ENCODE assay signal across 8 cellular contexts in genomic region chr15:20288800-20289537, GRCh38.
DNase-seq lines count a peak whose midpoint lies in the region; ATAC-seq and TF ChIP-seq lines count a peak whose summit lies in the region.
"Not testable (repeated sequence)": the region's sequence is repeated elsewhere in the genome, so short reads cannot be mapped to it uniquely, and the experiment has no call there.

No MANE protein-coding gene starts in this region.

- WGBS in H9 (ENCODE audit: extremely low coverage, insufficient read length, low lambda C conversion rate), result no CpG with 5 or more reads among the region's 8 CpGs
- WGBS in esophagus muscularis mucosa, result 74% methylated on average over 8 of the region's 8 CpGs
- WGBS in spleen, 5 donors, result 73 to 85% (median 81%) methylated on average over 7 to 8 of the region's 8 CpGs

- not testable (repeated sequence) for H4K91ac ChIP-seq in H9 (ENCODE audit: insufficient read length, low read depth, low read length)

- not testable (repeated sequence) for H3K4me3 Mint-ChIP-seq in H9, neural crest cell

- not testable (repeated sequence) for H3K18ac ChIP-seq in H9 (ENCODE audit: insufficient read length, low read depth, low read length)

- H3K4me1 ChIP-seq in H9 (ENCODE audit: insufficient read depth, low read length); esophagus muscularis mucosa; spleen; upper lobe of right lung: not testable (repeated sequence)

- not testable (repeated sequence) for ATAC-seq in left lobe of liver, upper lobe of right lung

- H3K14ac ChIP-seq in H9 (ENCODE audit: insufficient read depth, low read length), result not testable (repeated sequence)

- TF ChIP-seq POLR2A in esophagus muscularis mucosa (IDR thresholded peaks at IDR 0.05; ENCODE audit: low read depth); spleen (IDR thresholded peaks at IDR 0.05): not testable (repeated sequence)

- H3K4me3 ChIP-seq in esophagus muscularis mucosa, spleen, upper lobe of right lung: not testable (repeated sequence)

- H2BK20ac ChIP-seq in H9 (ENCODE audit: low read depth, low read length, poor library complexity, severe bottlenecking), result not testable (repeated sequence)

- H3K56ac ChIP-seq in H9 (ENCODE audit: insufficient read length, low read depth, low read length), result not testable (repeated sequence)

- not testable (repeated sequence) for H3K4me1 Mint-ChIP-seq in H9, neural crest cell

- H2AK5ac ChIP-seq in H9 (ENCODE audit: insufficient read length, low read length), result not testable (repeated sequence)

- H3K79me1 ChIP-seq in H9 (ENCODE audit: insufficient read depth, low read depth, low read length, poor library complexity, severe bottlenecking), result not testable (repeated sequence)

- H4K8ac ChIP-seq in H9 (replicated peaks; ENCODE audit: insufficient read length, low read depth, low read length), result not testable (repeated sequence)

- not testable (repeated sequence) for H4K5ac ChIP-seq in H9 (ENCODE audit: insufficient read length, low read depth, low read length)

- not testable (repeated sequence) for H3K9ac ChIP-seq in H9 (ENCODE audit: extremely low read depth, insufficient read length, low read length)

- H4K20me1 ChIP-seq in H9 (ENCODE audit: control insufficient read depth, insufficient read depth, insufficient read length), result not testable (repeated sequence)

- H3K36me3 ChIP-seq in esophagus muscularis mucosa, spleen, upper lobe of right lung: not testable (repeated sequence)

- not testable (repeated sequence) for H3K23me2 ChIP-seq in H9 (ENCODE audit: insufficient read length, low read depth, low read length, poor library complexity, severe bottlenecking)

- not testable (repeated sequence) for H2BK12ac ChIP-seq in H9 (ENCODE audit: insufficient read length, low read depth, low read length)

- not testable (repeated sequence) for H2BK5ac ChIP-seq in H9 (ENCODE audit: insufficient read length, low read length)

- DNase-seq in H9 (peak; percentile 14), esophagus muscularis mucosa (ENCODE audit: extremely low spot score) (peak; percentile 47), left lobe of liver (ENCODE audit: low spot score) (peak; percentile 39), neural crest cell (ENCODE audit: low read depth, low spot score) (peak; percentile 0), spleen (peak; percentile 72), upper lobe of right lung (peak; percentile 64)
- DNase-seq in activated CD8-positive, alpha-beta memory T cell treated with anti-CD3 and anti-CD28 coated beads for 24 hours, result peak; percentile 43
- DNase-seq in activated naive CD4-positive, alpha-beta T cell treated with Interleukin-2 at 50 U/mL for 16 hours, result peak; percentile 0

- H3T11ph ChIP-seq in H9 (ENCODE audit: low read length), result not testable (repeated sequence)

- H3K27ac Mint-ChIP-seq in H9; neural crest cell (ENCODE audit: unreplicated experiment): not testable (repeated sequence)

- not testable (repeated sequence) for H3K79me2 ChIP-seq in H9 (ENCODE audit: insufficient read depth, low read length)

- H3K36me3 Mint-ChIP-seq in H9 (ENCODE audit: insufficient read depth in 1 of 3, low read depth in 3 of 3); neural crest cell (ENCODE audit: low read depth): not testable (repeated sequence)

- not testable (repeated sequence) for H2BK15ac ChIP-seq in H9 (ENCODE audit: low read depth, low read length)

- not testable (repeated sequence) for H3K27me3 ChIP-seq in H9 (ENCODE audit: insufficient read depth, low read length); esophagus muscularis mucosa; spleen (replicated peaks in 1 of 7); upper lobe of right lung

- not testable (repeated sequence) for H2AFZ ChIP-seq in H9 (ENCODE audit: low read length)

- not testable (repeated sequence) for TF ChIP-seq EP300 in esophagus muscularis mucosa (IDR thresholded peaks at IDR 0.05)

- H3K23ac ChIP-seq in H9 (ENCODE audit: insufficient read length, low read depth, low read length), result not testable (repeated sequence)

- not testable (repeated sequence) for TF ChIP-seq CTCF in H9 (conservative IDR thresholded peaks at IDR 0.05); esophagus muscularis mucosa (IDR thresholded peaks at IDR 0.05); neural crest cell (conservative IDR thresholded peaks at IDR 0.05); spleen (IDR thresholded peaks at IDR 0.05 in 8 of 11, conservative IDR thresholded peaks at IDR 0.05 in 3 of 11); upper lobe of right lung (IDR thresholded peaks at IDR 0.05)

- not testable (repeated sequence) for H3K9me3 Mint-ChIP-seq in H9, neural crest cell

- not testable (repeated sequence) for H3K27me3 Mint-ChIP-seq in H9 (ENCODE audit: low read depth); neural crest cell (ENCODE audit: low read depth)

- not testable (repeated sequence) for H2BK120ac ChIP-seq in H9 (ENCODE audit: low read depth, low read length, poor library complexity, severe bottlenecking)

- not testable (repeated sequence) for H3K4me2 ChIP-seq in H9 (ENCODE audit: insufficient read depth, insufficient read length, low read length)

- H3K27ac ChIP-seq in H9 (ENCODE audit: insufficient read length, low read depth, low read length); esophagus muscularis mucosa (replicated peaks in 1 of 4); spleen; upper lobe of right lung: not testable (repeated sequence)

- not testable (repeated sequence) for H3K4ac ChIP-seq in H9 (ENCODE audit: low read depth, low read length)

- H3K9me3 ChIP-seq in H9 (ENCODE audit: control insufficient read depth, low read depth, low read length), result peaks cover 96% of the 10 kb centered on the region
- not testable (repeated sequence) for H3K9me3 ChIP-seq in esophagus muscularis mucosa, spleen, upper lobe of right lung

- intact Hi-C loops in esophagus muscularis mucosa (cut with DNase I); spleen (cut with DNase I; ENCODE audit: low total_unique reads); upper lobe of right lung (cut with DNase I): not testable (repeated sequence)

Comparison
In these comparisons a context has a peak if more than half of its experiments do, and no peak if none do; other contexts are left out.
1. DNase-seq: peak in every context shown above with its lines; median percentile 72 in spleen; 64 in upper lobe of right lung; 47 in esophagus muscularis mucosa; 43 in activated CD8-positive, alpha-beta memory T cell treated with anti-CD3 and anti-CD28 coated beads for 24 hours; 39 in left lobe of liver; 14 in H9; 0 in activated naive CD4-positive, alpha-beta T cell treated with Interleukin-2 at 50 U/mL for 16 hours; 0 in neural crest cell.